14 cellular contexts compared by ENCODE assay signal in genomic region chr14:93329965-93330608, GRCh38. TPM values are rescaled to one million over a fixed set of nuclear protein-coding genes. Genes with fewer than 3 reads are reported as not detected.
DNase-seq lines count a peak whose midpoint lies in the region; ATAC-seq and TF ChIP-seq lines count a peak whose summit lies in the region.
"Had no signal": no experiment of that assay in that cellular context is flagged by ENCODE, and none has a peak within 500 bp of the region (broad histone marks: within the 10 kb centered on the region; RNA-seq: fewer than 3 reads in every experiment).

No MANE protein-coding gene starts in this region.

- CTCF ChIA-PET in PC-3 (lab: Charles Lee) = no interaction called here

- H3K23me2 ChIP-seq in H9 (ENCODE audit: insufficient read length, low read depth, low read length, poor library complexity, severe bottlenecking) = peaks cover 7% of the 10 kb centered on the region

- H3K36me3 ChIP-seq in DND-41 (ENCODE audit: insufficient read depth, low read length) (no peaks in the 10 kb centered on the region; the same call in 1 of the 2 replicates), PC-3 (ENCODE audit: low read depth, low read length) (peaks cover 9% of the 10 kb centered on the region; the same call in 1 of the 2 replicates), parathyroid adenoma (ENCODE audit: control insufficient read depth, insufficient read depth, low read length) (no peaks in the 10 kb centered on the region)
- H3K36me3 ChIP-seq: right atrium auricular region had no signal

- no peak overlapping the region for H3K4ac ChIP-seq in H9 (ENCODE audit: low read depth, low read length)

- intact Hi-C loops in PC-3 (cut with micrococcal nuclease) = loop anchor here (1.0 to 2.0 kb wide), 2 partner anchors 19 to 71 kb away; no protein-coding TSS in a partner anchor

- H3K4me2 ChIP-seq in DND-41 (ENCODE audit: insufficient read depth, low read length) (peak overlapping the region; percentile 87; the same call in 1 of the 2 replicates), PC-3 (ENCODE audit: low read length) (peak overlapping the region; percentile 98), parathyroid adenoma (ENCODE audit: low read length) (peak overlapping the region; percentile 93), H9 (ENCODE audit: insufficient read depth, insufficient read length, low read length) (no peak overlapping the region)

- H3K9me2 ChIP-seq in PC-3 (replicated peaks; ENCODE audit: low read length) = no peaks in the 10 kb centered on the region

- peaks cover 77% of the 10 kb centered on the region for H3K79me2 ChIP-seq in DND-41 (ENCODE audit: insufficient read depth, low read length)
- H3K79me2 ChIP-seq in PC-3 (ENCODE audit: low read length) = peaks cover 88% of the 10 kb centered on the region
- peaks cover 31% of the 10 kb centered on the region for H3K79me2 ChIP-seq in parathyroid adenoma
- H3K79me2 ChIP-seq in H9 (ENCODE audit: insufficient read depth, low read length) = peaks cover 29% of the 10 kb centered on the region

- H3K18ac ChIP-seq in H9 (ENCODE audit: insufficient read length, low read depth, low read length) = no peak overlapping the region

- TF ChIP-seq CTCF in DND-41 (IDR thresholded peaks at IDR 0.05; ENCODE audit: borderline replicate concordance, extremely low read depth, low read length, poor library complexity, severe bottlenecking) (no peak), PC-3 (conservative IDR thresholded peaks at IDR 0.05; ENCODE audit: low read depth, low read length) (no peak), foreskin keratinocyte (conservative IDR thresholded peaks at IDR 0.05) (no peak), parathyroid adenoma (IDR thresholded peaks at IDR 0.05) (no peak), H9 (conservative IDR thresholded peaks at IDR 0.05) (no peak)

- no peak overlapping the region for H2BK120ac ChIP-seq in H9 (ENCODE audit: low read depth, low read length, poor library complexity, severe bottlenecking)

- H4K8ac ChIP-seq in H9 (replicated peaks; ENCODE audit: insufficient read length, low read depth, low read length) = no peak overlapping the region

- BruUV-seq in PC-3 (replicated peaks; lab: Mats Ljungman, UMichigan) = TSS peak; percentile 25

- H3K9ac ChIP-seq in DND-41 (ENCODE audit: low read depth, low read length) = no peak overlapping the region
- H3K9ac ChIP-seq in PC-3 (ENCODE audit: low read length) = peak overlapping the region; percentile 96
- H3K9ac ChIP-seq in parathyroid adenoma = no peak overlapping the region
- no peak overlapping the region for H3K9ac ChIP-seq in H9 (ENCODE audit: extremely low read depth, insufficient read length, low read length)

- peaks cover 39 to 40% of the 10 kb centered on the region in 2 experiments for H3K4me1 Mint-ChIP-seq in H9

- no peak for ATAC-seq in DND-41 (ENCODE audit: insufficient read depth, low read depth)
- no peak for ATAC-seq in PC-3
- no peak for ATAC-seq in foreskin keratinocyte

- no peak overlapping the region for H4K91ac ChIP-seq in H9 (ENCODE audit: insufficient read length, low read depth, low read length)

- H3K9me3 Mint-ChIP-seq in H9 = no peaks in the 10 kb centered on the region

- no peak overlapping the region for H2BK20ac ChIP-seq in H9 (ENCODE audit: low read depth, low read length, poor library complexity, severe bottlenecking)

- DNase-seq in DND-41 (no peak), PC-3 (peak; percentile 22), foreskin keratinocyte (no peak), COR-L47 (lab: John Stamatoyannopoulos, UW) (no peak), NCI-H146 treated with DMSO at 0.1 percent for 48 hours (lab: John Stamatoyannopoulos, UW; ENCODE audit: unreplicated experiment) (no peak), H9 (no peak)
- DNase-seq in activated CD4-positive, alpha-beta T cell treated with anti-CD3 and anti-CD28 coated beads, Interleukin-2, amount 50 U/mL, for 48 hours = no peak
- DNase-seq: activated T-cell treated with anti-CD3 and anti-CD28 coated beads, Interleukin-2, amount 50 U/mL, for 48 hours; DMS79; IMR-90 had no signal

- no peak overlapping the region for H2BK15ac ChIP-seq in H9 (ENCODE audit: low read depth, low read length)

- H3K27ac ChIP-seq in DND-41 (ENCODE audit: low read length) (no peak overlapping the region), PC-3 (ENCODE audit: low read length) (peak overlapping the region; percentile 94), foreskin keratinocyte (peak overlapping the region; percentile 30), parathyroid adenoma (peak overlapping the region; percentile 46), H9 (ENCODE audit: insufficient read length, low read depth, low read length) (no peak overlapping the region)
- H3K27ac ChIP-seq: right atrium auricular region, RWPE1 had no signal

- no peak overlapping the region; a peak in 1 of 5 replicates for H3K4me3 Mint-ChIP-seq in H9

- peaks cover 9% of the 10 kb centered on the region for H3K79me1 ChIP-seq in H9 (ENCODE audit: insufficient read depth, low read depth, low read length, poor library complexity, severe bottlenecking)

- H2AFZ ChIP-seq in DND-41 (ENCODE audit: low read depth, low read length) = no peak overlapping the region
- H2AFZ ChIP-seq in PC-3 (ENCODE audit: low read length) = no peak overlapping the region
- no peak overlapping the region for H2AFZ ChIP-seq in parathyroid adenoma
- H2AFZ ChIP-seq in H9 (ENCODE audit: low read length) = no peak overlapping the region

- no CpG with 5 or more reads among the region's 5 CpGs for WGBS in H9 (ENCODE audit: extremely low coverage, insufficient read length, low lambda C conversion rate)

- no peaks in the 10 kb centered on the region for H3F3A ChIP-seq in PC-3 (ENCODE audit: low read length, unreplicated experiment)

- H3K56ac ChIP-seq in H9 (ENCODE audit: insufficient read length, low read depth, low read length) = no peak overlapping the region

- no peak overlapping the region for H2BK5ac ChIP-seq in H9 (ENCODE audit: insufficient read length, low read length)

- H3K27ac Mint-ChIP-seq in H9 = peak overlapping the region in 1 of 3 experiments; percentile 6; a peak in 2 of 7 replicates

- H3K36me3 Mint-ChIP-seq in H9 (ENCODE audit: insufficient read depth in 1 of 3, low read depth in 3 of 3) = peaks cover 0 to 1% (median under 1%) of the 10 kb centered on the region in 3 experiments; a peak in 2 of 7 replicates

- H3K27me3 Mint-ChIP-seq in H9 (ENCODE audit: low read depth) = no peaks in the 10 kb centered on the region

- H3K27me3 ChIP-seq in DND-41 (ENCODE audit: insufficient read depth, low read length, poor library complexity) (no peaks in the 10 kb centered on the region), PC-3 (ENCODE audit: low read length) (no peaks in the 10 kb centered on the region), foreskin keratinocyte (no peaks in the 10 kb centered on the region), parathyroid adenoma (ENCODE audit: control insufficient read depth, insufficient read depth, low read length) (no peaks in the 10 kb centered on the region), H9 (ENCODE audit: insufficient read depth, low read length) (no peaks in the 10 kb centered on the region)
- H3K27me3 ChIP-seq: right atrium auricular region had no signal

- H2AK5ac ChIP-seq in H9 (ENCODE audit: insufficient read length, low read length) = no peak overlapping the region

- H3K9me3 ChIP-seq in DND-41 (ENCODE audit: insufficient read depth, low read length, severe bottlenecking) (no peaks in the 10 kb centered on the region), PC-3 (ENCODE audit: low read length) (no peaks in the 10 kb centered on the region), parathyroid adenoma (ENCODE audit: control insufficient read depth, low read length) (no peaks in the 10 kb centered on the region), H9 (ENCODE audit: control insufficient read depth, low read depth, low read length) (no peaks in the 10 kb centered on the region)
- H3K9me3 ChIP-seq: right atrium auricular region had no signal

- no peak overlapping the region for H2BK12ac ChIP-seq in H9 (ENCODE audit: insufficient read length, low read depth, low read length)

- H3K14ac ChIP-seq in H9 (ENCODE audit: insufficient read depth, low read length) = no peak overlapping the region

- H4K20me1 ChIP-seq in DND-41 (ENCODE audit: insufficient read depth, low read length) = peaks cover 19% of the 10 kb centered on the region
- H4K20me1 ChIP-seq in PC-3 (ENCODE audit: low read length) = peaks cover 22% of the 10 kb centered on the region; the same call in 1 of the 2 replicates
- no peaks in the 10 kb centered on the region for H4K20me1 ChIP-seq in H9 (ENCODE audit: control insufficient read depth, insufficient read depth, insufficient read length)

- POLR2A ChIA-PET in PC-3 (lab: Charles Lee; ENCODE audit: unreplicated experiment) = interaction anchor here (0.7 kb wide), 1 partner anchor 148 kb away, joined by 3 read pairs; no protein-coding TSS in a partner anchor

- H3K4me1 ChIP-seq in DND-41 (ENCODE audit: insufficient read depth, low read length) (peaks cover 40% of the 10 kb centered on the region), PC-3 (ENCODE audit: insufficient read depth, low read length) (peaks cover 34% of the 10 kb centered on the region), foreskin keratinocyte (peaks cover 27% of the 10 kb centered on the region), parathyroid adenoma (peaks cover 23% of the 10 kb centered on the region), H9 (ENCODE audit: insufficient read depth, low read length) (0 out of 2 replicates have a peak, but pooled peaks cover 2% of the 10 kb centered on the region)

- H3T11ph ChIP-seq in H9 (ENCODE audit: low read length) = no peak overlapping the region

- H3K23ac ChIP-seq in H9 (ENCODE audit: insufficient read length, low read depth, low read length) = no peak overlapping the region

- H3K4me3 ChIP-seq in DND-41 (ENCODE audit: low read depth in 1 of 2, low read length in 2 of 2) (no peak overlapping the region), PC-3 (ENCODE audit: low read length) (peak overlapping the region; percentile 97), parathyroid adenoma (ENCODE audit: low read depth, low read length) (peak overlapping the region; percentile 93)
- H3K4me3 ChIP-seq: right atrium auricular region had no signal

- no peak overlapping the region for H4K5ac ChIP-seq in H9 (ENCODE audit: insufficient read length, low read depth, low read length)

RNA-seq across cellular contexts. Expression of gene BTBD7, which starts 2.7 kb away (rescaled TPM):
- total RNA-seq in PC-3 (2014; rRNA removed) (23.2 and 29.8 TPM in 2 replicates), foreskin keratinocyte (31.5 and 36.4 TPM in 2 replicates), H9 (2021) (42.4 and 44.1 TPM in 2 replicates)
- 7.0 and 9.4 TPM in 2 replicates for polyA plus RNA-seq in foreskin keratinocyte

RNA-seq across cellular contexts. Expression of gene COX8C, which starts 16.9 kb away (rescaled TPM):
- total RNA-seq in PC-3 (2014; rRNA removed) (not detected in 2 replicates), foreskin keratinocyte (not detected in 2 replicates), H9 (2021) (not detected in 2 replicates)
- not detected in 2 replicates for polyA plus RNA-seq in foreskin keratinocyte
- total RNA-seq: IMR-90, lower leg skin, right atrium auricular region had no signal
- polyA plus RNA-seq: IMR-90 had no signal

Comparison
In these comparisons a context has a peak if more than half of its experiments do, and no peak if none do; other contexts are left out.
1. H3K27ac ChIP-seq: peak in PC-3 (single experiment), foreskin keratinocyte (single experiment) and parathyroid adenoma (single experiment); none in DND-41 (single experiment) and H9 (single experiment).
2. H3K4me3 ChIP-seq: peak in PC-3 (single experiment) and parathyroid adenoma (single experiment); none in DND-41 (0 of 2).